In genomic region chr15:49606594-49606993, GRCh38 we compare ENCODE assay signal across 26 cellular contexts. TPM values are rescaled to one million over a fixed set of nuclear protein-coding genes. Genes with fewer than 3 reads are reported as not detected.
DNase-seq lines count a peak whose midpoint lies in the region; ATAC-seq and TF ChIP-seq lines count a peak whose summit lies in the region.
"Had no signal": no experiment of that assay in that cellular context is flagged by ENCODE, and none has a peak within 500 bp of the region (broad histone marks: within the 10 kb centered on the region; RNA-seq: fewer than 3 reads in every experiment).

No MANE protein-coding gene starts in this region.

- H4K5ac ChIP-seq in IMR-90 (ENCODE audit: low read depth, low read length) = no peak overlapping the region

- H3K36me3 ChIP-seq in BJ (ENCODE audit: control insufficient read depth, insufficient read depth, low read length) = peaks cover 2% of the 10 kb centered on the region; the same call in 1 of the 2 replicates
- no peaks in the 10 kb centered on the region for H3K36me3 ChIP-seq in IMR-90 (ENCODE audit: control insufficient read depth, insufficient read depth, low read length)
- no peaks in the 10 kb centered on the region for H3K36me3 ChIP-seq in brain microvascular endothelial cell (replicated peaks)
- H3K36me3 ChIP-seq in vagina = no peaks in the 10 kb centered on the region
- H3K36me3 ChIP-seq in thyroid gland = no peaks in the 10 kb centered on the region

- H3K27ac ChIP-seq in IMR-90 (ENCODE audit: insufficient read depth, low read length) = no peak overlapping the region
- no peak overlapping the region for H3K27ac ChIP-seq in brain microvascular endothelial cell
- no peak overlapping the region for H3K27ac ChIP-seq in vagina
- no peak overlapping the region for H3K27ac ChIP-seq in thyroid gland
- H3K27ac ChIP-seq: sigmoid colon, tibial nerve had no signal

- in situ Hi-C loops in IMR-90 (cut with MboI; ENCODE audit: low sequenced_read_pairs) (loop anchor here (25.0 kb wide), 1 partner anchor 369 kb away; no protein-coding TSS in a partner anchor), brain microvascular endothelial cell (cut with HindIII; ENCODE audit: low pct_ligation_motif_present, low sequenced_read_pairs) (no loop called here)

- peak overlapping the region; percentile 60 for H2AK9ac ChIP-seq in IMR-90 (replicated peaks; ENCODE audit: low read depth, low read length, poor library complexity)

- H3K56ac ChIP-seq in IMR-90 (ENCODE audit: extremely low read depth, insufficient read depth, low read length) = no peak overlapping the region

- H2AK5ac ChIP-seq in IMR-90 (ENCODE audit: low read depth, low read length) = peak overlapping the region; percentile 75; the same call in 1 of the 2 replicates

- H4K8ac ChIP-seq in IMR-90 (ENCODE audit: low read depth in 2 of 2, low read length in 2 of 2) = peak overlapping the region in 1 of 2 experiments; percentile 12; a peak in 1 of 4 replicates

- H3K23ac ChIP-seq in IMR-90 (ENCODE audit: low read depth, low read length) = 0 out of 2 replicates have a peak overlapping the region, but pooled peaks have one; percentile 31

- H3K9me1 ChIP-seq in IMR-90 (ENCODE audit: insufficient read depth, low read length) = no peaks in the 10 kb centered on the region

- peak overlapping the region; percentile 60; the same call in 1 of the 2 replicates for H3K4ac ChIP-seq in IMR-90 (ENCODE audit: low read depth, low read length)

- no peak for DNase-seq in BJ (ENCODE audit: low read depth)
- peak; percentile 5 for DNase-seq in IMR-90
- DNase-seq in brain microvascular endothelial cell = no peak
- no peak for DNase-seq in fibroblast of the aortic adventitia (ENCODE audit: low read depth)
- no peak for DNase-seq in vagina (ENCODE audit: extremely low spot score in 2 of 2)
- DNase-seq in thyroid gland = no peak
- DNase-seq in COLO829 (ENCODE audit: low spot score) = no peak
- DNase-seq: activated CD4-positive, alpha-beta memory T cell treated with anti-CD3 and anti-CD28 coated beads for 36 hours; activated CD4-positive, CD25-positive, alpha-beta regulatory T cell; activated CD8-positive, alpha-beta memory T cell treated with anti-CD3 and anti-CD28 coated beads, Interleukin-2, amount 50 U/mL, for 48 hours; activated effector memory CD4-positive, alpha-beta T cell treated with Interleukin-2 at 50 U/mL for 16 hours; activated naive CD8-positive, alpha-beta T cell treated with anti-CD3 and anti-CD28 coated beads for 36 hours; CD8-positive, alpha-beta T cell; DMS53; GF-D8; glutamatergic neuron; GOT3; Karpas-422; NCI-H1694 treated with DMSO at 0.1 percent for 48 hours; NCI-H2171; NCI-H524 treated with DMSO at 0.1 percent for 48 hours; nephron progenitor cell; sigmoid colon; T-helper 9 cell had no signal

- H3K27me3 ChIP-seq in BJ (ENCODE audit: control insufficient read depth, insufficient read depth, low read length) (no peaks in the 10 kb centered on the region), IMR-90 (ENCODE audit: control insufficient read depth, insufficient read depth, low read length) (no peaks in the 10 kb centered on the region), brain microvascular endothelial cell (replicated peaks) (no peaks in the 10 kb centered on the region), vagina (no peaks in the 10 kb centered on the region), thyroid gland (no peaks in the 10 kb centered on the region)
- H3K27me3 ChIP-seq: sigmoid colon, tibial nerve had no signal

- no peak overlapping the region for H2AFZ ChIP-seq in IMR-90 (replicated peaks; ENCODE audit: low read length, poor library complexity)

- H2BK120ac ChIP-seq in IMR-90 (ENCODE audit: low read depth, low read length) = no peak overlapping the region; the same call in 1 of the 2 replicates

- CTCF ChIA-PET in BJ (lab: Yijun Ruan, JAX) (interaction anchor here (0.8 kb wide), 1 partner anchor 11 kb away, joined by 3 read pairs; no protein-coding TSS in a partner anchor), IMR-90 (lab: Yijun Ruan, JAX) (no interaction called here)

- no TSS peak for BruUV-seq in IMR-90 (replicated peaks; lab: Mats Ljungman, UMichigan)

- ATAC-seq in IMR-90 (ENCODE audit: low read depth) (no peak), GM19023 (IDR thresholded peaks at IDR 0.05; ENCODE audit: unreplicated experiment) (no peak)
- ATAC-seq: CD8-positive, alpha-beta T cell had no signal

- H4K20me1 ChIP-seq in IMR-90 (ENCODE audit: insufficient read depth, low read length) = no peaks in the 10 kb centered on the region

- TF ChIP-seq RAD21 in IMR-90 (IDR thresholded peaks at IDR 0.05; ENCODE audit: low read length) = no peak

- H3K9ac ChIP-seq in IMR-90 (ENCODE audit: low read depth, low read length) = no peak overlapping the region

- POLR2A ChIA-PET in BJ (lab: Charles Lee) = no interaction called here
- POLR2A ChIA-PET in IMR-90 (lab: Charles Lee; ENCODE audit: unreplicated experiment) = no interaction called here

- no peak overlapping the region for H4K91ac ChIP-seq in IMR-90 (ENCODE audit: insufficient read depth, low read depth, low read length)

- peak; percentile 21; the same call in 1 of the 2 replicates for TF ChIP-seq CTCF in BJ (IDR thresholded peaks at IDR 0.05; ENCODE audit: insufficient read depth, low read depth, low read length)
- no peak; the same call in 1 of the 2 replicates for TF ChIP-seq CTCF in IMR-90 (conservative IDR thresholded peaks at IDR 0.05; ENCODE audit: low read depth, low read length)
- TF ChIP-seq CTCF in brain microvascular endothelial cell (IDR thresholded peaks at IDR 0.05; ENCODE audit: low read depth, low read length, missing control alignments) = peak; percentile 40
- peak; percentile 29 for TF ChIP-seq CTCF in fibroblast of the aortic adventitia (IDR thresholded peaks at IDR 0.05; ENCODE audit: insufficient read depth, low read length)
- no peak for TF ChIP-seq CTCF in vagina (IDR thresholded peaks at IDR 0.05)
- TF ChIP-seq CTCF in thyroid gland (IDR thresholded peaks at IDR 0.05) = no peak

- H3K79me1 ChIP-seq in IMR-90 (ENCODE audit: low read depth in 1 of 2, low read length in 2 of 2) = no peaks in the 10 kb centered on the region

- TF ChIP-seq POLR2A in IMR-90 (IDR thresholded peaks at IDR 0.05; ENCODE audit: low read depth, low read length) = no peak
- no peak for TF ChIP-seq POLR2A in vagina (IDR thresholded peaks at IDR 0.05)
- no peak for TF ChIP-seq POLR2A in thyroid gland (IDR thresholded peaks at IDR 0.05)

- H2BK5ac ChIP-seq in IMR-90 (ENCODE audit: low read depth, low read length, poor library complexity, severe bottlenecking) = no peak overlapping the region

- dilution Hi-C loops in IMR-90 (cut with HindIII; ENCODE audit: low sequenced_read_pairs, unreplicated experiment) = no loop called here

- H3K4me1 ChIP-seq in IMR-90 (ENCODE audit: control insufficient read depth, insufficient read depth, low read length) = no peaks in the 10 kb centered on the region; the same call in 1 of the 2 replicates
- no peaks in the 10 kb centered on the region for H3K4me1 ChIP-seq in vagina
- H3K4me1 ChIP-seq in thyroid gland = no peaks in the 10 kb centered on the region
- H3K4me1 ChIP-seq: sigmoid colon, tibial nerve had no signal

- H3K4me2 ChIP-seq in IMR-90 (ENCODE audit: low read depth, low read length) = no peak overlapping the region

- H3K9me3 ChIP-seq in IMR-90 (ENCODE audit: control insufficient read depth, insufficient read depth, low read length) (peaks cover 8% of the 10 kb centered on the region), vagina (no peaks in the 10 kb centered on the region), thyroid gland (no peaks in the 10 kb centered on the region)
- H3K9me3 ChIP-seq: sigmoid colon had no signal

- peak overlapping the region; percentile 3; the same call in 1 of the 2 replicates for H3K18ac ChIP-seq in IMR-90 (ENCODE audit: low read depth, low read length)

- peak overlapping the region; percentile 87; the same call in 1 of the 2 replicates for H2BK20ac ChIP-seq in IMR-90 (ENCODE audit: low read depth, low read length)

- H2BK15ac ChIP-seq in IMR-90 (ENCODE audit: low read depth, low read length) = 0 out of 3 replicates have a peak overlapping the region, but pooled peaks have one; percentile 20

- intact Hi-C loops in IMR-90 (cut with micrococcal nuclease) (no loop called here), vagina (cut with DNase I) (no loop called here), thyroid gland (cut with DNase I) (no loop called here)

- no peak overlapping the region; the same call in 1 of the 2 replicates for H3K14ac ChIP-seq in IMR-90 (replicated peaks; ENCODE audit: low read depth, low read length)

- H3K4me3 ChIP-seq in BJ (ENCODE audit: low read depth, low read length) (no peak overlapping the region), IMR-90 (ENCODE audit: insufficient read depth, low read depth, low read length) (no peak overlapping the region), brain microvascular endothelial cell (ENCODE audit: low read depth, low read length) (no peak overlapping the region), fibroblast of the aortic adventitia (ENCODE audit: low read depth, low read length) (no peak overlapping the region), vagina (no peak overlapping the region), thyroid gland (replicated peaks in 1 of 3) (no peak overlapping the region)
- H3K4me3 ChIP-seq: sigmoid colon, tibial nerve had no signal

TF ChIP-seq in IMR-90, 13 proteins besides CTCF, POLR2A, EP300 and RAD21 (continues in another document):
- TF ChIP-seq SMC3 (IDR thresholded peaks at IDR 0.05; ENCODE audit: low read depth, low read length) = peak; percentile 16; the same call in 1 of the 2 replicates
- no peak for TF ChIP-seq NFE2L2 (IDR thresholded peaks at IDR 0.05; ENCODE audit: low read depth, low read length)

RNA-seq across cellular contexts. Expression of gene FAM227B, which starts 14.0 kb away (rescaled TPM):
- polyA plus RNA-seq in BJ (2011; rRNA removed) = 5.0 and 8.4 TPM in 2 replicates
- polyA minus RNA-seq in BJ (2011; rRNA and poly(A)+ RNA removed) = 3.7 and 4.1 TPM in 2 replicates
- total RNA-seq in IMR-90 (2012; rRNA removed) = 1.8 and 2.5 TPM in 2 replicates
- 2.6 and 3.0 TPM in 2 replicates for polyA plus RNA-seq in IMR-90 (2012; rRNA removed)
- polyA plus RNA-seq in IMR-90 (2012; cell fraction: cytosol; rRNA removed) = 0.36 and 0.40 TPM in 2 replicates
- polyA plus RNA-seq in IMR-90 (2012; cell fraction: nucleus; rRNA removed; ENCODE audit: low replicate concordance) = 0.36 and 1.4 TPM in 2 replicates
- total RNA-seq in fibroblast of the aortic adventitia (ENCODE audit: low replicate concordance) = 4.3 and 5.6 TPM in 2 replicates
- 2.9 TPM for total RNA-seq in vagina
- total RNA-seq in thyroid gland = 10 to 100 TPM; 13.3 to 16.7 (median 15.2) TPM

RNA-seq across cellular contexts. Expression of gene DTWD1, which starts 14.3 kb away (rescaled TPM):
- polyA plus RNA-seq in BJ (2011; rRNA removed) = 30.6 and 52.7 TPM in 2 replicates
- 12.3 and 12.9 TPM in 2 replicates for polyA minus RNA-seq in BJ (2011; rRNA and poly(A)+ RNA removed)
- 20.1 and 24.4 TPM in 2 replicates for total RNA-seq in IMR-90 (2012; rRNA removed)
- polyA plus RNA-seq in IMR-90 (2012; rRNA removed) = 12.6 and 19.9 TPM in 2 replicates
- 1.4 and 2.0 TPM in 2 replicates for polyA plus RNA-seq in IMR-90 (2012; cell fraction: cytosol; rRNA removed)
- 1.4 and 20.7 TPM in 2 replicates for polyA plus RNA-seq in IMR-90 (2012; cell fraction: nucleus; rRNA removed; ENCODE audit: low replicate concordance)
- total RNA-seq in fibroblast of the aortic adventitia (ENCODE audit: low replicate concordance) = 12.5 and 47.0 TPM in 2 replicates
- 13.3 TPM for total RNA-seq in vagina
- 10 to 100 TPM; 16.2 to 36.0 (median 27.8) TPM for total RNA-seq in thyroid gland

Comparison
In these comparisons a context has a peak if more than half of its experiments do, and no peak if none do; other contexts are left out.
1. CTCF ChIP-seq: peak in BJ (single experiment), brain microvascular endothelial cell (single experiment) and fibroblast of the aortic adventitia (single experiment); none in IMR-90 (single experiment), vagina (0 of 3) and thyroid gland (0 of 6).